ENCODE assay signal across 11 cellular contexts in genomic region chr1:66247415-66248208, GRCh38.
A peak's percentile ranks its signal among the peaks of the same experiment; 100 is the strongest.
DNase-seq lines count a peak whose midpoint lies in the region; ATAC-seq and TF ChIP-seq lines count a peak whose summit lies in the region.
"Had no signal": no experiment of that assay in that cellular context is flagged by ENCODE, and none has a peak within 500 bp of the region (broad histone marks: within the 10 kb centered on the region; RNA-seq: fewer than 3 reads in every experiment).

No MANE protein-coding gene starts in this region.

- H3K36me3 ChIP-seq in duodenal mucosa (ENCODE audit: control insufficient read depth in 1 of 2, insufficient read depth in 2 of 2, low read length in 2 of 2): no peaks in the 10 kb centered on the region
- H3K36me3 ChIP-seq in thyroid gland: no peaks in the 10 kb centered on the region
- H3K36me3 ChIP-seq: thoracic aorta had no signal

- H3K27me3 Mint-ChIP-seq in IgD-negative memory B cell: peaks cover 6% of the 10 kb centered on the region

- no peaks in the 10 kb centered on the region for H3K9me3 Mint-ChIP-seq in IgD-negative memory B cell

- DNase-seq in GM12865 (ENCODE audit: low read depth): peak; percentile 78
- DNase-seq in NCI-H1436 treated with DMSO at 0.1 percent for 48 hours (lab: John Stamatoyannopoulos, UW): no peak
- DNase-seq in thyroid gland: no peak
- no peak for DNase-seq in NCI-H524 (lab: John Stamatoyannopoulos, UW)
- no peak for DNase-seq in LoVo (ENCODE audit: low spot score)
- DNase-seq: PC-3 had no signal

- no peak overlapping the region for H3K27ac ChIP-seq in duodenal mucosa (ENCODE audit: low read depth, low read length)
- H3K27ac ChIP-seq in thyroid gland: no peak overlapping the region
- H3K27ac ChIP-seq: parathyroid adenoma, thoracic aorta had no signal

- H3K4me3 ChIP-seq in GM12865 (ENCODE audit: low read depth, low read length) (peak overlapping the region; percentile 58), duodenal mucosa (ENCODE audit: low read depth in 1 of 2, low read length in 2 of 2) (peak overlapping the region; percentile 45 to 50), thyroid gland (replicated peaks in 1 of 3) (no peak overlapping the region)
- H3K4me3 ChIP-seq: thoracic aorta had no signal

- TF ChIP-seq CTCF in GM12865 (IDR thresholded peaks at IDR 0.05; ENCODE audit: insufficient read depth, low read depth, low read length, missing control alignments) (no peak), thyroid gland (IDR thresholded peaks at IDR 0.05) (no peak)

- H3K4me1 Mint-ChIP-seq in IgD-negative memory B cell: peaks cover 0 to 12% (median 0%) of the 10 kb centered on the region in 3 donors

- H3K9me3 ChIP-seq in duodenal mucosa (ENCODE audit: control insufficient read depth in 1 of 2, low read length in 2 of 2): no peaks in the 10 kb centered on the region
- no peaks in the 10 kb centered on the region for H3K9me3 ChIP-seq in thyroid gland
- H3K9me3 ChIP-seq: thoracic aorta had no signal

- 92 to 94% methylated on average over 11 of the region's 11 CpGs for WGBS in thyroid gland, 2 donors

- peak overlapping the region; percentile 23 to 40 for H3K9ac ChIP-seq in duodenal mucosa (ENCODE audit: low read depth in 1 of 2, low read length in 2 of 2)
- H3K9ac ChIP-seq: parathyroid adenoma had no signal

- no peaks in the 10 kb centered on the region for H3K36me3 Mint-ChIP-seq in IgD-negative memory B cell

- intact Hi-C loops in thyroid gland (cut with DNase I): no loop called here

- H3K4me3 Mint-ChIP-seq in IgD-negative memory B cell: peak overlapping the region; percentile 58 to 96 (median 87)

- peak overlapping the region in 2 of 3 donors; percentile 14 to 40 for H3K27ac Mint-ChIP-seq in IgD-negative memory B cell

- H3K27me3 ChIP-seq in duodenal mucosa (ENCODE audit: control insufficient read depth in 1 of 2, insufficient read depth in 2 of 2, low read length in 2 of 2) (no peaks in the 10 kb centered on the region), thyroid gland (no peaks in the 10 kb centered on the region)

- ATAC-seq in GM21526 (IDR thresholded peaks at IDR 0.05; ENCODE audit: low FRiP score, unreplicated experiment): peak; percentile 71
- ATAC-seq: PC-3 had no signal

- peaks cover 11% of the 10 kb centered on the region in 2 donors for H3K4me1 ChIP-seq in duodenal mucosa (ENCODE audit: control insufficient read depth in 1 of 2, insufficient read depth in 2 of 2, low read length in 2 of 2)
- H3K4me1 ChIP-seq in thyroid gland: no peaks in the 10 kb centered on the region
- H3K4me1 ChIP-seq: parathyroid adenoma had no signal

- TF ChIP-seq POLR2A in thyroid gland (IDR thresholded peaks at IDR 0.05): no peak

Comparison
In these comparisons a context has a peak if more than half of its experiments do, and no peak if none do; other contexts are left out.
1. H3K4me3 ChIP-seq: peak in GM12865 (single experiment) and duodenal mucosa (2 of 2); none in thyroid gland (0 of 3).